ENCODE assay signal across 20 cellular contexts in genomic region chr3:115236496-115236895, GRCh38.
"Had no signal": no experiment of that assay in that cellular context is flagged by ENCODE, and none has a peak within 500 bp of the region (broad histone marks: within the 10 kb centered on the region; RNA-seq: fewer than 3 reads in every experiment).

No MANE protein-coding gene starts in this region.

- H3K4me1 Mint-ChIP-seq: endodermal cell; mesothelial cell of epicardium; naive thymus-derived CD4-positive, alpha-beta T cell had no signal

- H3K4me3 ChIP-seq: colonic mucosa, esophagus squamous epithelium, gastroesophageal sphincter, heart right ventricle, left lung, lower lobe of right lung had no signal

- H3K27me3 Mint-ChIP-seq: dendritic cell treated with granulocyte-macrophage colony-stimulating factor and Interleukin-4, amounts not matched to agents 40 ng/mL and 50 ng/mL, for 4 days; effector memory CD8-positive, alpha-beta T cell; naive thymus-derived CD4-positive, alpha-beta T cell had no signal

- H3K36me3 Mint-ChIP-seq: mesothelial cell of epicardium had no signal

- ATAC-seq: effector memory CD8-positive, alpha-beta T cell; foreskin keratinocyte; gastroesophageal sphincter; heart right ventricle; left cardiac atrium; left lung; left ventricle myocardium superior; lower lobe of right lung; naive thymus-derived CD4-positive, alpha-beta T cell had no signal

- H3K4me3 Mint-ChIP-seq: dendritic cell treated with granulocyte-macrophage colony-stimulating factor and Interleukin-4, amounts not matched to agents 40 ng/mL and 50 ng/mL, for 4 days; effector memory CD8-positive, alpha-beta T cell; endodermal cell; mesothelial cell of epicardium; naive thymus-derived CD4-positive, alpha-beta T cell had no signal

- H3K9me3 Mint-ChIP-seq: dendritic cell treated with granulocyte-macrophage colony-stimulating factor and Interleukin-4, amounts not matched to agents 40 ng/mL and 50 ng/mL, for 4 days; effector memory CD8-positive, alpha-beta T cell; endodermal cell; mesothelial cell of epicardium; naive thymus-derived CD4-positive, alpha-beta T cell had no signal

- H3K27ac Mint-ChIP-seq: dendritic cell treated with granulocyte-macrophage colony-stimulating factor and Interleukin-4, amounts not matched to agents 40 ng/mL and 50 ng/mL, for 4 days; effector memory CD8-positive, alpha-beta T cell; endodermal cell; mesothelial cell of epicardium; naive thymus-derived CD4-positive, alpha-beta T cell had no signal

- DNase-seq: colonic mucosa; cortex of kidney; effector CD8-positive, alpha-beta T cell; effector memory CD8-positive, alpha-beta T cell; endodermal cell; erythroblast; esophagus squamous epithelium; foreskin keratinocyte; head of caudate nucleus; heart right ventricle; hippocampal formation; left cardiac atrium; left lung; left ventricle myocardium superior; lower lobe of right lung; mesenchymal stem cell; naive thymus-derived CD4-positive, alpha-beta T cell had no signal
